ENCODE assay signal across 28 cellular contexts in the genomic region with DNA sequence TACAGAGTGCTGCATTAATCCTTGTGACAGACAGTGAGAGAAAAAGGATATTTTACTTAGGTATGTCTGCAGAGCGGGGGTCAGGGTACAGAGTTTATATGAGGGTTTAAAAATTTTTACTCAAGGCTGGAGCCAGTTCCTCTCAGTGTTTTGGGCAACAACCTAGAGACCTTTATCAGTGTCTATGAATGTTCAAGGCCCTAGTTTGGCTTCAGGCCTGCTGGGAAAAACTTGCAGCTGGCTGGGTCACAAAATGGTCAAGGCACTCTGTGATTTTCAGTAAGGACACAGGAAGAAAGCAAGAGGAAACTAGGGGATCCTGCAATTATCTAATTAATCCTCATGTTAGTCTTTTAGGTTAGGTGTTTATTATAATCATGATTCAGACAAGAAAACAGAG. TPM values are rescaled to one million over a fixed set of nuclear protein-coding genes. Genes with fewer than 3 reads are reported as not detected.
"Had no signal": no experiment of that assay in that cellular context is flagged by ENCODE, and none has a peak within 500 bp of the region (broad histone marks: within the 10 kb centered on the region; RNA-seq: fewer than 3 reads in every experiment).

No MANE protein-coding gene starts in this region.

- H3K79me2 ChIP-seq: hepatocyte had no signal

- H3K4me2 ChIP-seq: hepatocyte had no signal

- H3K4me1 ChIP-seq: colonic mucosa, gastrocnemius medialis, prostate gland had no signal

- H3K9me3 ChIP-seq: colonic mucosa, prostate gland had no signal

- DNase-seq: activated CD4-positive, alpha-beta memory T cell treated with anti-CD3 and anti-CD28 coated beads for 36 hours; activated CD4-positive, alpha-beta T cell treated with anti-CD3 and anti-CD28 coated beads, Interleukin-2, amount 10 ng/mL, durations not matched to agents 24 days and 14 days; activated CD4-positive, CD25-positive, alpha-beta regulatory T cell treated with anti-CD3 and anti-CD28 coated beads, Interleukin-2, amount 50 U/mL, for 72 hours; activated CD8-positive, alpha-beta memory T cell treated with anti-CD3 and anti-CD28 coated beads, Interleukin-2, amount 50 U/mL, for 48 hours; activated gamma-delta T cell treated with Interleukin-2 at 50 U/mL for 16 hours; activated naive CD8-positive, alpha-beta T cell treated with anti-CD3 and anti-CD28 coated beads, Interleukin-2, amount 50 U/mL, for 24 hours; activated T-cell treated with anti-CD3 and anti-CD28 coated beads, Interleukin-2, amount 50 U/mL, for 24 hours; cerebellar nuclear complex; colonic mucosa; dorsolateral prefrontal cortex; effector memory CD4-positive, alpha-beta T cell; gastrocnemius medialis; glutamatergic neuron; left colon; mucosa of descending colon; retina; stimulated activated CD4-positive, alpha-beta T cell treated with anti-CD3 and anti-CD28 coated beads, Interleukin-2, amount 100 ng/mL, for 48 hours; stimulated activated naive CD4-positive, alpha-beta T cell treated with Interleukin-2 at 50 U/mL for 16 hours; T-helper 17 cell had no signal

- H3K27me3 ChIP-seq: colonic mucosa, dorsolateral prefrontal cortex, gastrocnemius medialis, hepatocyte had no signal

- H3K27ac ChIP-seq: colonic mucosa, dorsolateral prefrontal cortex, gastrocnemius medialis, hepatocyte, prostate gland had no signal

- ATAC-seq: activated naive CD8-positive, alpha-beta T cell treated with anti-CD3 and anti-CD28 coated beads, Interleukin-2, amount 50 U/mL, for 24 hours; activated T-helper 17 cell treated with anti-CD3 and anti-CD28 coated beads, Interleukin-2, amount 50 U/mL, for 72 hours; gastrocnemius medialis; left colon; mucosa of descending colon; natural killer cell treated with Interleukin-12 subunit alpha and Interleukin-12 subunit beta and Interleukin-15 and Interleukin-18, amount 100 ng/mL, for 72 hours; T-helper 17 cell had no signal

- H3K4me3 ChIP-seq: colonic mucosa, dorsolateral prefrontal cortex, gastrocnemius medialis, hepatocyte, mucosa of descending colon, prostate gland had no signal

- H2AFZ ChIP-seq: hepatocyte had no signal

- FAIRE-seq: keratinocyte, urothelium cell line had no signal

- H3K36me3 ChIP-seq: colonic mucosa, gastrocnemius medialis, prostate gland had no signal

RNA-seq across cellular contexts. Expression of a gene that starts 10.8 kb away (rescaled TPM):
- total RNA-seq: activated CD4-positive, alpha-beta memory T cell treated with anti-CD3 and anti-CD28 coated beads for 36 hours; activated CD4-positive, alpha-beta T cell treated with anti-CD3 and anti-CD28 coated beads, Interleukin-2, amount 10 ng/mL, durations not matched to agents 24 days and 14 days; activated T-helper 17 cell treated with anti-CD3 and anti-CD28 coated beads, Interleukin-2, amount 50 U/mL, for 72 hours; epithelial cell of proximal tubule; lung microvascular endothelial cell; mesenteric fat pad; natural killer cell treated with Interleukin-12 subunit alpha and Interleukin-12 subunit beta and Interleukin-15 and Interleukin-18, amount 100 ng/mL, for 72 hours; T-helper 17 cell had no signal
- polyA plus RNA-seq: hepatocyte had no signal
